In genomic region chr3:170811928-170812591, GRCh38 we compare ENCODE assay signal across 8 cellular contexts.
DNase-seq lines count a peak whose midpoint lies in the region; ATAC-seq and TF ChIP-seq lines count a peak whose summit lies in the region.

No MANE protein-coding gene starts in this region.

- H3K4me3 ChIP-seq in GM06990 (replicated peaks; ENCODE audit: low read depth, low read length) (no peak overlapping the region), skeletal muscle cell (ENCODE audit: low read depth, low read length) (no peak overlapping the region)

- DNase-seq in GM06990 (ENCODE audit: extremely low read depth, insufficient read length) (peak; percentile 11), NCI-H187 treated with DMSO at 0.1 percent for 48 hours (lab: John Stamatoyannopoulos, UW) (peak; percentile 64), anterior cingulate cortex (lab: John Stamatoyannopoulos, UW) (peak in 54 of 58 donors; percentile 1 to 79 (median 36)), hepatic stellate cell (ENCODE audit: low spot score) (peak; percentile 76), skeletal muscle cell (ENCODE audit: low read depth) (peak; percentile 47)
- DNase-seq in T-helper 2 cell treated with Interferon-gamma antibody and Interleukin-4, amounts not matched to agents 5 μg/mL and 100 μg/mL, for 36 hours (ENCODE audit: low spot score), result peak; percentile 39

- peaks cover 4% of the 10 kb centered on the region for H3K4me1 Mint-ChIP-seq in T-helper 2 cell treated with Interferon-gamma antibody and Interleukin-4, amounts not matched to agents 5 μg/mL and 100 μg/mL, for 36 hours (ENCODE audit: low read depth)

- no peaks in the 10 kb centered on the region for H3K36me3 ChIP-seq in GM06990 (ENCODE audit: control insufficient read depth, insufficient read depth, low read length)

- H3K27me3 ChIP-seq in GM06990 (replicated peaks; ENCODE audit: control insufficient read depth, insufficient read depth, low read length), result no peaks in the 10 kb centered on the region

- peak; percentile 68 for ATAC-seq in HG02763 (IDR thresholded peaks at IDR 0.05; ENCODE audit: unreplicated experiment)
- ATAC-seq in GM18520 (IDR thresholded peaks at IDR 0.05; ENCODE audit: unreplicated experiment), result no peak

- no peaks in the 10 kb centered on the region for H3K9me3 Mint-ChIP-seq in T-helper 2 cell treated with Interferon-gamma antibody and Interleukin-4, amounts not matched to agents 5 μg/mL and 100 μg/mL, for 36 hours

- H3K4me3 Mint-ChIP-seq in T-helper 2 cell treated with Interferon-gamma antibody and Interleukin-4, amounts not matched to agents 5 μg/mL and 100 μg/mL, for 36 hours, result no peak overlapping the region

- H3K36me3 Mint-ChIP-seq in T-helper 2 cell treated with Interferon-gamma antibody and Interleukin-4, amounts not matched to agents 5 μg/mL and 100 μg/mL, for 36 hours (ENCODE audit: low read depth), result no peaks in the 10 kb centered on the region

- peak; percentile 88 for TF ChIP-seq CTCF in GM06990 (IDR thresholded peaks at IDR 0.05; ENCODE audit: insufficient read depth, low read length, poor library complexity, severe bottlenecking)

- no peak overlapping the region for H3K27ac Mint-ChIP-seq in T-helper 2 cell treated with Interferon-gamma antibody and Interleukin-4, amounts not matched to agents 5 μg/mL and 100 μg/mL, for 36 hours

- peaks cover 9% of the 10 kb centered on the region for H3K27me3 Mint-ChIP-seq in T-helper 2 cell treated with Interferon-gamma antibody and Interleukin-4, amounts not matched to agents 5 μg/mL and 100 μg/mL, for 36 hours (ENCODE audit: low read depth)

Comparison
In these comparisons a context has a peak if more than half of its experiments do, and no peak if none do; other contexts are left out.
1. DNase-seq: peak in every context shown above with its lines; median percentile 76 in hepatic stellate cell; 64 in NCI-H187 treated with DMSO at 0.1 percent for 48 hours; 47 in skeletal muscle cell; 39 in T-helper 2 cell treated with Interferon-gamma antibody and Interleukin-4, amounts not matched to agents 5 μg/mL and 100 μg/mL, for 36 hours; 36 in anterior cingulate cortex; 11 in GM06990.